In the genomic region with DNA sequence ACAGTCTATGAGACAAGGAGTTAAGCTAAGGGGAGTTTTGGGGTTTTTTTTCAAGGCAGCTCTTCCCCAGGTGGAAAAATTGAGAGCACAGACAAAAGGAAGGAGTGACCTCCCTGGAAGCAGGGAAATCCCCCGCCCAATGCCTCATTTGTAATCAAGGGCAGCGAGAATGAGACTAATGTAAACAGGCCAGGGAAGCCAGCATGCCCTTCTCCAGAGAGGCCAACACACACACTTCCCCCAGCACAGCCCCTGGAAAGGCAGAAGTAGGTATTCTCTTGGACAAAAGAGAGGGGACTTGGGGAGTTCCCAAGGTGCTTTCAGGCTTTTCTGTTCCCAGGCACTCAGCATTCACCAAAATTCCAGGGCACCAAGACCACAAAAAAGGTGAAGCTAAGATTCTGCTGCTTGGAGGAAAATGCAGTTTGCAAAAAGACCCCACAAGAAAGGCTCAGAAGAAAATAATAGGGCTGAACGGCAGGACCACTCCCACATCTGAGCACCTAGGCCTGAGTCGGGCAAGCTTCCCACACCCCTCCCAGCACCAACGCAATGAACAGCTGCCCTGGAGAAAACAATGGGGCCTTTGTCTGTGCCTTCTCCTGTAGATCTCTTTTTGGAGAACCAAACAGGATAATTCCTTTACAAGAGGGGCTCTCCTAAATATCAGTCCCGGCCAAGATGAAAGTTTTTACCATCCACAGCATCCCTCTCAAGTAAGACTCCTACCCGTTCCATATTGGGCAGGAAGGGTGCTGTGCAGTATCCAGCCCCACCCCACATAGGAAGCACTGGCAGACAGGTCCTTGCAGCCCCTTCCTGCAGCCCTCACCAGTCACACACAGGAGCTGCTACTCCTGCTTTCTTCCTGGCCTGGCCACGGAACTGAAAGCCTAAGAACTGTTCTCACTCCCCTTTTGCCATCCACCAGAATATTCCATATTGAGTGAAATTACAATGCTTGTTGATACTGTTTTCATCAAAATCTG, we compare ENCODE assay signal across 8 cellular contexts.
A peak's percentile ranks its signal among the peaks of the same experiment; 100 is the strongest.
DNase-seq lines count a peak whose midpoint lies in the region; ATAC-seq and TF ChIP-seq lines count a peak whose summit lies in the region.

No MANE protein-coding gene starts in this region.

- no peaks in the 10 kb centered on the region for H4K20me1 ChIP-seq in GM23248 (ENCODE audit: insufficient read depth)
- no peaks in the 10 kb centered on the region for H4K20me1 ChIP-seq in OCI-LY3 (ENCODE audit: insufficient read depth, low read length)

- 72 to 76% methylated on average over 8 of the region's 8 CpGs for WGBS in GM23248 (ENCODE audit: low coverage in 1 of 2, low lambda C conversion rate in 2 of 2, missing lambda C conversion rate in 2 of 2), 2 experiments

- H2AFZ ChIP-seq in GM23248: no peak overlapping the region
- no peak overlapping the region for H2AFZ ChIP-seq in OCI-LY3 (ENCODE audit: low read depth, low read length)

- TF ChIP-seq CTCF in OCI-LY3 (IDR thresholded peaks at IDR 0.05; ENCODE audit: low read depth, low read length) (no peak), left ventricle myocardium inferior (IDR thresholded peaks at IDR 0.05; ENCODE audit: borderline replicate concordance) (no peak), gastrocnemius medialis (IDR thresholded peaks at IDR 0.05 in 4 of 5, conservative IDR thresholded peaks at IDR 0.05 in 1 of 5) (no peak), tibial artery (IDR thresholded peaks at IDR 0.05) (no peak)

- intact Hi-C loops in left ventricle myocardium inferior (cut with micrococcal nuclease): no loop called here
- intact Hi-C loops in gastrocnemius medialis (cut with DNase I; ENCODE audit: low total_unique reads): no loop called here
- intact Hi-C loops in tibial artery (cut with DNase I; ENCODE audit: low total_unique reads): no loop called here

- in situ Hi-C loops in GM23248 (cut with MboI): no loop called here
- in situ Hi-C loops in gastrocnemius medialis (cut with MboI; ENCODE audit: low sequenced_read_pairs in 4 of 4): no loop called here

- no peak overlapping the region for H3K4me3 ChIP-seq in GM23248
- no peak overlapping the region for H3K4me3 ChIP-seq in OCI-LY3 (ENCODE audit: low read length)
- H3K4me3 ChIP-seq in left ventricle myocardium inferior: no peak overlapping the region
- H3K4me3 ChIP-seq in gastrocnemius medialis: no peak overlapping the region
- H3K4me3 ChIP-seq in tibial artery: no peak overlapping the region

- no peak overlapping the region for H3K9ac ChIP-seq in GM23248
- H3K9ac ChIP-seq in OCI-LY3 (ENCODE audit: low read length): no peak overlapping the region

- no peak for ATAC-seq in gastrocnemius medialis
- ATAC-seq in HG02885 (IDR thresholded peaks at IDR 0.05; ENCODE audit: poor library complexity, unreplicated experiment): no peak
- no peak for ATAC-seq in GM19023 (IDR thresholded peaks at IDR 0.05; ENCODE audit: unreplicated experiment)

- H3K27me3 ChIP-seq in GM23248 (replicated peaks; ENCODE audit: insufficient read depth) (no peaks in the 10 kb centered on the region), OCI-LY3 (ENCODE audit: low read depth, low read length) (0 out of 2 replicates have a peak, but pooled peaks cover 1% of the 10 kb centered on the region), left ventricle myocardium inferior (ENCODE audit: low read depth) (no peaks in the 10 kb centered on the region), gastrocnemius medialis (no peaks in the 10 kb centered on the region), tibial artery (no peaks in the 10 kb centered on the region)

- H3K79me2 ChIP-seq in GM23248 (ENCODE audit: insufficient read depth): peaks cover 16% of the 10 kb centered on the region; the same call in 1 of the 2 replicates
- H3K79me2 ChIP-seq in OCI-LY3 (ENCODE audit: low read length): no peaks in the 10 kb centered on the region

- no peak overlapping the region for H3K4me2 ChIP-seq in GM23248 (ENCODE audit: unreplicated experiment)
- peak overlapping the region; percentile 20; the same call in 1 of the 2 replicates for H3K4me2 ChIP-seq in OCI-LY3 (ENCODE audit: low read length)

- H3K4me1 ChIP-seq in GM23248 (ENCODE audit: insufficient read depth): peaks cover 29% of the 10 kb centered on the region
- H3K4me1 ChIP-seq in OCI-LY3 (ENCODE audit: low read length): peaks cover 10% of the 10 kb centered on the region
- H3K4me1 ChIP-seq in left ventricle myocardium inferior: peaks cover 28% of the 10 kb centered on the region
- H3K4me1 ChIP-seq in gastrocnemius medialis: peaks cover 0 to 18% of the 10 kb centered on the region in 2 donors
- peaks cover 0 to 24% (median 3%) of the 10 kb centered on the region in 4 donors for H3K4me1 ChIP-seq in tibial artery

- H3K27ac ChIP-seq in GM23248: no peak overlapping the region
- no peak overlapping the region for H3K27ac ChIP-seq in OCI-LY3 (ENCODE audit: low read length)
- peak overlapping the region; percentile 69 for H3K27ac ChIP-seq in left ventricle myocardium inferior (replicated peaks)
- H3K27ac ChIP-seq in gastrocnemius medialis: peak overlapping the region in 3 of 4 donors; percentile 0 to 55 (median 24)
- H3K27ac ChIP-seq in tibial artery: no peak overlapping the region

- no peaks in the 10 kb centered on the region for H3K9me2 ChIP-seq in GM23248 (ENCODE audit: insufficient read depth)

- no peak for TF ChIP-seq POLR2A in gastrocnemius medialis (IDR thresholded peaks at IDR 0.05)

- H3K36me3 ChIP-seq in GM23248 (ENCODE audit: low read depth) (no peaks in the 10 kb centered on the region), OCI-LY3 (replicated peaks; ENCODE audit: low read depth, low read length) (no peaks in the 10 kb centered on the region), left ventricle myocardium inferior (no peaks in the 10 kb centered on the region), gastrocnemius medialis (no peaks in the 10 kb centered on the region), tibial artery (no peaks in the 10 kb centered on the region)

- DNase-seq in GM23248 (peak; percentile 25), left ventricle myocardium inferior (peak; percentile 34), gastrocnemius medialis (no peak), tibial artery (no peak), NCI-H1694 treated with DMSO at 0.1 percent for 48 hours (lab: John Stamatoyannopoulos, UW) (no peak)

- H3F3A ChIP-seq in GM23248 (ENCODE audit: insufficient read depth): peaks cover 24% of the 10 kb centered on the region

- H3K9me3 ChIP-seq in GM23248 (ENCODE audit: low read depth) (no peaks in the 10 kb centered on the region), OCI-LY3 (ENCODE audit: insufficient read depth, low read length) (no peaks in the 10 kb centered on the region), left ventricle myocardium inferior (replicated peaks) (no peaks in the 10 kb centered on the region), gastrocnemius medialis (no peaks in the 10 kb centered on the region), tibial artery (no peaks in the 10 kb centered on the region)

Comparison
In these comparisons a context has a peak if more than half of its experiments do, and no peak if none do; other contexts are left out.
1. DNase-seq: peak in GM23248 (single experiment) and left ventricle myocardium inferior (single experiment); none in gastrocnemius medialis (0 of 2), tibial artery (0 of 2) and NCI-H1694 treated with DMSO at 0.1 percent for 48 hours (single experiment).
2. H3K27ac ChIP-seq: peak in left ventricle myocardium inferior (single experiment) and gastrocnemius medialis (3 of 4); none in GM23248 (single experiment), OCI-LY3 (single experiment) and tibial artery (0 of 2).